ENCODE assay signal across 8 cellular contexts in genomic region chr5:65481635-65482271, GRCh38. TPM values are rescaled to one million over a fixed set of nuclear protein-coding genes. Genes with fewer than 3 reads are reported as not detected.
DNase-seq lines count a peak whose midpoint lies in the region; ATAC-seq and TF ChIP-seq lines count a peak whose summit lies in the region.

TSS of gene ADAMTS6 (minus strand) at chr5:65481920. CDS start at chr5:65473673, 8,247 bp downstream.

- H3K27ac ChIP-seq in GM23338 (ENCODE audit: low read depth) = peak within 1 kb of the TSS; percentile 83
- peak within 1 kb of the TSS; percentile 75 for H3K27ac ChIP-seq in cardiac muscle cell
- H3K27ac ChIP-seq in parathyroid adenoma = peak within 1 kb of the TSS; percentile 78
- H3K27ac ChIP-seq in tibial artery = peak within 1 kb of the TSS; percentile 84

- H3K9me3 Mint-ChIP-seq in GM23338 = peaks cover 8% of the 10 kb centered on the region; the same call in 1 of the 3 replicates
- H3K9me3 Mint-ChIP-seq in activated naive CD8-positive, alpha-beta T cell treated with anti-CD3 and anti-CD28 coated beads, Interleukin-2, amount 50 U/mL, for 24 hours = no peaks in the 10 kb centered on the region

- H3K4me3 ChIP-seq in GM23338 (peak within 1 kb of the TSS; percentile 66), Loucy (ENCODE audit: low read length, poor library complexity, severe bottlenecking) (peak within 1 kb of the TSS; percentile 92), cardiac muscle cell (peak within 1 kb of the TSS; percentile 48), parathyroid adenoma (ENCODE audit: low read depth, low read length) (peak within 1 kb of the TSS; percentile 76), tibial artery (peak within 1 kb of the TSS; percentile 58 to 67)

- ATAC-seq in GM23338 = peak; percentile 83
- peak; percentile 95 for ATAC-seq in activated naive CD8-positive, alpha-beta T cell treated with anti-CD3 and anti-CD28 coated beads, Interleukin-2, amount 50 U/mL, for 24 hours

- H3K4me1 ChIP-seq in GM23338 (ENCODE audit: insufficient read depth) (peaks cover 35% of the 10 kb centered on the region), Loucy (ENCODE audit: insufficient read depth, low read length, poor library complexity, severe bottlenecking) (peaks cover 34% of the 10 kb centered on the region), cardiac muscle cell (ENCODE audit: low read depth) (peaks cover 15% of the 10 kb centered on the region), parathyroid adenoma (peaks cover 4% of the 10 kb centered on the region), tibial artery (peaks cover 0 to 22% (median 2%) of the 10 kb centered on the region in 4 donors)

- H3F3A ChIP-seq in GM23338 (replicated peaks; ENCODE audit: low read depth) (0 out of 2 replicates have a peak, but pooled peaks cover 2% of the 10 kb centered on the region), Loucy (ENCODE audit: low read depth) (no peaks in the 10 kb centered on the region)

- TF ChIP-seq CTCF in GM23338 (conservative IDR thresholded peaks at IDR 0.05; ENCODE audit: low read depth in 2 of 2) = no peak
- TF ChIP-seq CTCF in Loucy (conservative IDR thresholded peaks at IDR 0.05; ENCODE audit: low read length) = no peak
- no peak for TF ChIP-seq CTCF in cardiac muscle cell (IDR thresholded peaks at IDR 0.05; ENCODE audit: low read depth, low read length)
- TF ChIP-seq CTCF in parathyroid adenoma (IDR thresholded peaks at IDR 0.05) = no peak
- TF ChIP-seq CTCF in tibial artery (IDR thresholded peaks at IDR 0.05) = no peak

- no peak within 1 kb of the TSS for H3K4me3 Mint-ChIP-seq in GM23338
- no peak within 1 kb of the TSS for H3K4me3 Mint-ChIP-seq in activated naive CD8-positive, alpha-beta T cell treated with anti-CD3 and anti-CD28 coated beads, Interleukin-2, amount 50 U/mL, for 24 hours

- no peaks in the 10 kb centered on the region; the same call in 2 of the 3 replicates for H3K36me3 Mint-ChIP-seq in GM23338 (ENCODE audit: low read depth)
- no peaks in the 10 kb centered on the region for H3K36me3 Mint-ChIP-seq in activated naive CD8-positive, alpha-beta T cell treated with anti-CD3 and anti-CD28 coated beads, Interleukin-2, amount 50 U/mL, for 24 hours (ENCODE audit: low read depth)

- peaks cover 8% of the 10 kb centered on the region; the same call in 1 of the 2 replicates for H3K27me3 ChIP-seq in GM23338 (ENCODE audit: insufficient read depth)
- H3K27me3 ChIP-seq in Loucy (ENCODE audit: insufficient read depth, low read length, poor library complexity, severe bottlenecking) = no peaks in the 10 kb centered on the region
- H3K27me3 ChIP-seq in cardiac muscle cell = no peaks in the 10 kb centered on the region
- H3K27me3 ChIP-seq in parathyroid adenoma (ENCODE audit: control insufficient read depth, insufficient read depth, low read length) = no peaks in the 10 kb centered on the region
- no peaks in the 10 kb centered on the region for H3K27me3 ChIP-seq in tibial artery

- peaks cover 3% of the 10 kb centered on the region for H3K27me3 Mint-ChIP-seq in GM23338 (ENCODE audit: insufficient read depth, low read depth, poor library complexity)
- no peaks in the 10 kb centered on the region for H3K27me3 Mint-ChIP-seq in activated naive CD8-positive, alpha-beta T cell treated with anti-CD3 and anti-CD28 coated beads, Interleukin-2, amount 50 U/mL, for 24 hours

- peaks cover 17% of the 10 kb centered on the region; the same call in 2 of the 3 replicates for H3K4me1 Mint-ChIP-seq in GM23338
- H3K4me1 Mint-ChIP-seq in activated naive CD8-positive, alpha-beta T cell treated with anti-CD3 and anti-CD28 coated beads, Interleukin-2, amount 50 U/mL, for 24 hours = peaks cover 15% of the 10 kb centered on the region

- H4K20me1 ChIP-seq in GM23338 (replicated peaks; ENCODE audit: insufficient read depth) = no peaks in the 10 kb centered on the region
- no peaks in the 10 kb centered on the region for H4K20me1 ChIP-seq in Loucy (ENCODE audit: insufficient read depth, low read length, poor library complexity, severe bottlenecking)

- peak within 1 kb of the TSS; percentile 81 for H3K27ac Mint-ChIP-seq in GM23338
- peak within 1 kb of the TSS; percentile 92 for H3K27ac Mint-ChIP-seq in activated naive CD8-positive, alpha-beta T cell treated with anti-CD3 and anti-CD28 coated beads, Interleukin-2, amount 50 U/mL, for 24 hours

- intact Hi-C loops in tibial artery (cut with DNase I; ENCODE audit: low total_unique reads) = loop anchor here (5.0 to 10.0 kb wide), 2 partner anchors 277 to 519 kb away; no protein-coding TSS in a partner anchor

- H3K79me2 ChIP-seq in GM23338 (replicated peaks; ENCODE audit: insufficient read depth) (no peaks in the 10 kb centered on the region), Loucy (ENCODE audit: insufficient read depth, low read length) (no peaks in the 10 kb centered on the region), parathyroid adenoma (no peaks in the 10 kb centered on the region)

- DNase-seq in GF-D8 (lab: John Stamatoyannopoulos, UW) (peak; percentile 36), GM23338 (ENCODE audit: low spot score) (peak; percentile 91), SW 1271 (lab: John Stamatoyannopoulos, UW) (peak; percentile 77 to 91), cardiac muscle cell (ENCODE audit: low read depth in 1 of 2, low spot score in 1 of 2) (peak; percentile 89 to 99), tibial artery (peak; percentile 95 to 96)
- DNase-seq in activated naive CD8-positive, alpha-beta T cell treated with anti-CD3 and anti-CD28 coated beads, Interleukin-2, amount 50 U/mL, for 24 hours = peak; percentile 83

- H2AFZ ChIP-seq in GM23338 (peak within 1 kb of the TSS; percentile 80; the same call in 1 of the 2 replicates), Loucy (ENCODE audit: low read length) (peak within 1 kb of the TSS; percentile 88), parathyroid adenoma (peak within 1 kb of the TSS; percentile 78)

- H3K36me3 ChIP-seq in GM23338 (ENCODE audit: insufficient read depth) (no peaks in the 10 kb centered on the region), Loucy (ENCODE audit: insufficient read depth, low read length) (no peaks in the 10 kb centered on the region), cardiac muscle cell (no peaks in the 10 kb centered on the region), parathyroid adenoma (ENCODE audit: control insufficient read depth, insufficient read depth, low read length) (no peaks in the 10 kb centered on the region), tibial artery (no peaks in the 10 kb centered on the region)

- H3K4me2 ChIP-seq in GM23338 = peak within 1 kb of the TSS; percentile 84
- peak within 1 kb of the TSS; percentile 96 for H3K4me2 ChIP-seq in Loucy (ENCODE audit: low read depth, low read length, poor library complexity, severe bottlenecking)
- H3K4me2 ChIP-seq in parathyroid adenoma (ENCODE audit: low read length) = peak within 1 kb of the TSS; percentile 80

- H3K9me2 ChIP-seq in GM23338 (ENCODE audit: insufficient read depth) = no peaks in the 10 kb centered on the region
- H3K9me2 ChIP-seq in Loucy (replicated peaks; ENCODE audit: low read depth, low read length) = no peaks in the 10 kb centered on the region

- peak within 1 kb of the TSS; percentile 66 for H3K9ac ChIP-seq in Loucy (ENCODE audit: low read depth, low read length, poor library complexity, severe bottlenecking)
- no peak within 1 kb of the TSS for H3K9ac ChIP-seq in parathyroid adenoma

- H3K9me3 ChIP-seq in Loucy (ENCODE audit: insufficient read depth, low read depth, low read length) = no peaks in the 10 kb centered on the region
- no peaks in the 10 kb centered on the region for H3K9me3 ChIP-seq in cardiac muscle cell (ENCODE audit: low read depth)
- no peaks in the 10 kb centered on the region for H3K9me3 ChIP-seq in parathyroid adenoma (ENCODE audit: control insufficient read depth, low read length)
- no peaks in the 10 kb centered on the region for H3K9me3 ChIP-seq in tibial artery

TF ChIP-seq in GM23338, 12 proteins besides CTCF, POLR2A, EP300 and RAD21 (continues in another document):
- no peak for TF ChIP-seq ZNF331 (CRISPR knock-in tag; IDR thresholded peaks at IDR 0.05; ENCODE audit: low read depth)

RNA-seq across cellular contexts. Expression of gene ADAMTS6, which starts in this region (rescaled TPM):
- total RNA-seq in GM23338 (2014; rRNA removed; shearing (Covaris generic)) = 1.0 and 2.0 TPM in 2 replicates
- polyA plus RNA-seq in GM23338 (2016; fragmentation: Nextera tagmentation; extraction: Ambion mirVana) (0.61 and 0.78 TPM in 2 replicates), cardiac muscle cell (3.3 and 8.8 TPM in 2 replicates)
- total RNA-seq in cardiac muscle cell = 15.4 and 21.2 TPM in 2 replicates

Comparison
In these comparisons a context has a peak if more than half of its experiments do, and no peak if none do; other contexts are left out.
1. Peak in every context shown above with its lines: DNase-seq, ATAC-seq, H3K4me3 ChIP-seq and H3K27ac ChIP-seq.
2. DNase-seq: peak in every context shown above with its lines; median percentile 96 in tibial artery; 94 in cardiac muscle cell; 91 in GM23338; 84 in SW 1271; 83 in activated naive CD8-positive, alpha-beta T cell treated with anti-CD3 and anti-CD28 coated beads, Interleukin-2, amount 50 U/mL, for 24 hours; 36 in GF-D8.